ENCODE assay signal across 1 cellular context in genomic region chr3:139534992-139535879, GRCh38.
TF ChIP-seq lines count a peak whose summit lies in the region.

No MANE protein-coding gene starts in this region.

TF ChIP-seq in SK-N-SH, 30 proteins besides CTCF, POLR2A, EP300 and RAD21 (continued from another document):
- TF ChIP-seq, protein P1, sequence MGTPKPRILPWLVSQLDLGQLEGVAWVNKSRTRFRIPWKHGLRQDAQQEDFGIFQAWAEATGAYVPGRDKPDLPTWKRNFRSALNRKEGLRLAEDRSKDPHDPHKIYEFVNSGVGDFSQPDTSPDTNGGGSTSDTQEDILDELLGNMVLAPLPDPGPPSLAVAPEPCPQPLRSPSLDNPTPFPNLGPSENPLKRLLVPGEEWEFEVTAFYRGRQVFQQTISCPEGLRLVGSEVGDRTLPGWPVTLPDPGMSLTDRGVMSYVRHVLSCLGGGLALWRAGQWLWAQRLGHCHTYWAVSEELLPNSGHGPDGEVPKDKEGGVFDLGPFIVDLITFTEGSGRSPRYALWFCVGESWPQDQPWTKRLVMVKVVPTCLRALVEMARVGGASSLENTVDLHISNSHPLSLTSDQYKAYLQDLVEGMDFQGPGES (IDR thresholded peaks at IDR 0.05; ENCODE audit: low read depth, low read length): no peak
- TF ChIP-seq CHD2 (IDR thresholded peaks at IDR 0.05; ENCODE audit: low read length, partially characterized antibody) (peak; percentile 65), MXI1 (IDR thresholded peaks at IDR 0.05; ENCODE audit: low read depth, low read length) (peak; percentile 69; the same call in 1 of the 2 replicates), GABPA (IDR thresholded peaks at IDR 0.05; ENCODE audit: low read depth) (no peak), RXRA (IDR thresholded peaks at IDR 0.05; ENCODE audit: borderline replicate concordance, low read depth) (no peak)
